In the genomic region with DNA sequence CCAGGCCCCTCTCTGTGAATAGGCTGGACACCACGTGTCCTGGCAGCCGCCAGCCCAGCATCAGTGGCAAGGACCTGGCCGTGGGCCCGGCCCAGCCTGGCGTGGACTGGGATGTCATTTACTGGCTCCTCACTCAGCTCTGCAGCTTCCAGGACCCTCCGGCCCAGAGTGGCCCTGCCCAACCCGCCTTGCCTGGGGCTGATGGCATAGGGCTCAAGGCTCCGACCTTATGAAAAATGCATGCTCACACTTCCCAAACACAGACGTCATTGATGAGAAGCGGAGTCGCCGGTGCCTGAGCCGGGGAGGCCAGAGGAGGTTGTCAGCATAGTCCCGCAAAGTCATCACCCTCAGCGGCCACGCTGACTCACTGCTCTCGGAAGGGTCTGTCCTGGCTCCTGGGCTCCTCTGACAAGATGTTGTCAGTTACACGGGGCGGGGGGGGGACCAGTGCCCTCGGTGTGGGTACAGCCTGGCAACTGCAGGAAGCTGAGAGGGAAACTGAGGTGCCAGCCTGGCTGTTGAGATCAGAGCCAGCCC, we compare ENCODE assay signal across 12 cellular contexts. TPM values are rescaled to one million over a fixed set of nuclear protein-coding genes. Genes with fewer than 3 reads are reported as not detected.
A peak's percentile ranks its signal among the peaks of the same experiment; 100 is the strongest.
DNase-seq lines count a peak whose midpoint lies in the region; ATAC-seq and TF ChIP-seq lines count a peak whose summit lies in the region.
"Had no signal": no experiment of that assay in that cellular context is flagged by ENCODE, and none has a peak within 500 bp of the region (broad histone marks: within the 10 kb centered on the region; RNA-seq: fewer than 3 reads in every experiment).

No MANE protein-coding gene starts in this region.

- peak; percentile 18 for DNase-seq in AG09309 (ENCODE audit: low read depth)
- peak; percentile 90 for DNase-seq in M059J (ENCODE audit: low read depth)
- peak; percentile 93 for DNase-seq in medulla oblongata (ENCODE audit: extremely low spot score)
- DNase-seq in stimulated activated CD4-positive, alpha-beta T cell treated with anti-CD3 and anti-CD28 coated beads, Interleukin-12 subunit alpha, Interleukin-12 subunit beta, amount 100 ng/mL, for 4 hours = no peak
- no peak for DNase-seq in NCI-H128 (lab: John Stamatoyannopoulos, UW; ENCODE audit: unreplicated experiment)
- DNase-seq: activated CD4-positive, alpha-beta memory T cell treated with anti-CD3 and anti-CD28 coated beads for 36 hours; effector CD8-positive, alpha-beta T cell; NCI-H748 treated with DMSO at 0.1 percent for 48 hours; stimulated activated CD4-positive, alpha-beta T cell treated with anti-CD3 and anti-CD28 coated beads, Interleukin-4, amount 100 ng/mL, for 1 hour had no signal

- H3K27ac ChIP-seq in cingulate gyrus (ENCODE audit: low read depth, low read length) = peak overlapping the region; percentile 75

- no peak for TF ChIP-seq CTCF in AG09309 (IDR thresholded peaks at IDR 0.05; ENCODE audit: control insufficient read depth, insufficient read depth, low read depth, low read length, missing control alignments)

- no peak overlapping the region for H3K4me3 ChIP-seq in AG09309 (ENCODE audit: control insufficient read depth, low read depth, low read length)

- no peak for ATAC-seq in GM18870 (IDR thresholded peaks at IDR 0.05; ENCODE audit: unreplicated experiment)
- no peak for ATAC-seq in GM21360 (IDR thresholded peaks at IDR 0.05; ENCODE audit: unreplicated experiment)

RNA-seq across cellular contexts. Expression of a gene that starts 14.3 kb away (rescaled TPM):
- total RNA-seq in M059J (2014; rRNA removed; shearing (Covaris generic)) = 0.42 TPM in 1 of 2 replicates, not detected in the other
- total RNA-seq: activated CD4-positive, alpha-beta memory T cell treated with anti-CD3 and anti-CD28 coated beads for 36 hours had no signal

RNA-seq across cellular contexts. Expression of a gene that starts 14.6 kb away (rescaled TPM):
- 3.3 and 4.0 TPM in 2 replicates for total RNA-seq in M059J (2014; rRNA removed; shearing (Covaris generic))

RNA-seq across cellular contexts. Expression of a gene that starts 35.8 kb away (rescaled TPM):
- 63.5 and 98.4 TPM in 2 replicates for total RNA-seq in M059J (2014; rRNA removed; shearing (Covaris generic))

Comparison
In these comparisons a context has a peak if more than half of its experiments do, and no peak if none do; other contexts are left out.
1. DNase-seq: peak in AG09309 (single experiment), M059J (single experiment) and medulla oblongata (single experiment); none in stimulated activated CD4-positive, alpha-beta T cell treated with anti-CD3 and anti-CD28 coated beads, Interleukin-12 subunit alpha, Interleukin-12 subunit beta, amount 100 ng/mL, for 4 hours (single experiment) and NCI-H128 (single experiment).